Comparison of ENCODE assay signal across 8 cellular contexts in the genomic region with DNA sequence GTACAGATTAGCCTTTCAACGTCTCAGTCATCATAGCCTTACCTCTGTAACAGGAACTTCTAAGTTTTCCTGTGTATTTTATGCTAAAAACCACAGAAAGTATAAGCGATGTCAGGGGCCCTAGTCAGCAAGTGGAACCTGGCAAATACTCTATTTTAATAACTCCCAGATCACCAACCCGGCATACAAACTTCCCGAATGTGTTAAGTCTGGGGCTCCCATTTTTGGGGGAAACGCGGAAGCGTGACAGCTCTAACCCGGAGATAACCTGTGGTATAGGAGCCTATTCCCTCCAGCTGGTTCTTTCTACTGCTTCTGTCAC. TPM values are rescaled to one million over a fixed set of nuclear protein-coding genes. Genes with fewer than 3 reads are reported as not detected.
DNase-seq lines count a peak whose midpoint lies in the region; ATAC-seq and TF ChIP-seq lines count a peak whose summit lies in the region.

No MANE protein-coding gene starts in this region.

- peaks cover 42% of the 10 kb centered on the region for H3K79me2 ChIP-seq in hepatocyte

- H3K9me3 ChIP-seq in WERI-Rb-1 (ENCODE audit: severe bottlenecking), result no peaks in the 10 kb centered on the region
- no peaks in the 10 kb centered on the region for H3K9me3 ChIP-seq in hepatocyte (ENCODE audit: low read depth)

- H3K27me3 ChIP-seq in H7 (ENCODE audit: control insufficient read depth, insufficient read depth, low read length), result no peaks in the 10 kb centered on the region
- no peaks in the 10 kb centered on the region for H3K27me3 ChIP-seq in WERI-Rb-1 (ENCODE audit: insufficient read depth, low read depth, severe bottlenecking)
- no peaks in the 10 kb centered on the region for H3K27me3 ChIP-seq in hepatocyte

- no peaks in the 10 kb centered on the region for H3K9me3 Mint-ChIP-seq in stimulated activated memory B cell treated with anti-CD40 and anti-IgM and Interleukin-4, amounts not matched to agents 10 μg/mL and 1 μg/mL and 100 μg/mL, for 72 hours

- H3K4me1 Mint-ChIP-seq in stimulated activated memory B cell treated with anti-CD40 and anti-IgM and Interleukin-4, amounts not matched to agents 10 μg/mL and 1 μg/mL and 100 μg/mL, for 72 hours, result peaks cover 35% of the 10 kb centered on the region

- no peak for ATAC-seq in stimulated activated memory B cell treated with anti-CD40 and anti-IgM and Interleukin-4, amounts not matched to agents 10 μg/mL and 1 μg/mL and 100 μg/mL, for 72 hours
- ATAC-seq in GM18907 (IDR thresholded peaks at IDR 0.05; ENCODE audit: unreplicated experiment), result no peak

- WGBS in hepatocyte (ENCODE audit: low lambda C conversion rate, missing lambda C conversion rate), result 0% methylated on average over 8 of the region's 8 CpGs

- peak overlapping the region; percentile 98 for H3K4me3 Mint-ChIP-seq in stimulated activated memory B cell treated with anti-CD40 and anti-IgM and Interleukin-4, amounts not matched to agents 10 μg/mL and 1 μg/mL and 100 μg/mL, for 72 hours

- peak overlapping the region; percentile 80 for H3K4me2 ChIP-seq in hepatocyte

- H3K27ac ChIP-seq in WERI-Rb-1, result peak overlapping the region; percentile 67
- H3K27ac ChIP-seq in hepatocyte, result peak overlapping the region; percentile 77

- DNase-seq in H7 (no peak), WERI-Rb-1 (no peak), hepatocyte (ENCODE audit: low spot score) (no peak), medulla oblongata (ENCODE audit: extremely low spot score) (no peak), activated gamma-delta T cell treated with Interleukin-2 at 50 U/mL for 16 hours (no peak), cerebellum (ENCODE audit: low spot score) (no peak)

- H3K4me3 ChIP-seq in H7 (ENCODE audit: insufficient read depth, low read depth, low read length) (peak overlapping the region; percentile 93), WERI-Rb-1 (ENCODE audit: low read depth, low read length) (peak overlapping the region; percentile 99), hepatocyte (peak overlapping the region; percentile 38)

- peaks cover 26% of the 10 kb centered on the region for H3K36me3 Mint-ChIP-seq in stimulated activated memory B cell treated with anti-CD40 and anti-IgM and Interleukin-4, amounts not matched to agents 10 μg/mL and 1 μg/mL and 100 μg/mL, for 72 hours

- H2AFZ ChIP-seq in hepatocyte, result peak overlapping the region; percentile 53

- H3K36me3 ChIP-seq in H7 (replicated peaks; ENCODE audit: control insufficient read depth, insufficient read depth, low read length) (peaks cover 20% of the 10 kb centered on the region), WERI-Rb-1 (peaks cover 40% of the 10 kb centered on the region), hepatocyte (replicated peaks; ENCODE audit: insufficient read depth, low read depth) (no peaks in the 10 kb centered on the region)

- H3K4me1 ChIP-seq in hepatocyte (ENCODE audit: insufficient read depth), result no peaks in the 10 kb centered on the region

- H3K27me3 Mint-ChIP-seq in stimulated activated memory B cell treated with anti-CD40 and anti-IgM and Interleukin-4, amounts not matched to agents 10 μg/mL and 1 μg/mL and 100 μg/mL, for 72 hours, result no peaks in the 10 kb centered on the region

- no peak for TF ChIP-seq CTCF in WERI-Rb-1 (IDR thresholded peaks at IDR 0.05; ENCODE audit: low read depth, low read length)
- TF ChIP-seq CTCF in hepatocyte (IDR thresholded peaks at IDR 0.05; ENCODE audit: poor library complexity), result no peak

- no peaks in the 10 kb centered on the region for H4K20me1 ChIP-seq in hepatocyte (ENCODE audit: insufficient read depth, poor library complexity, severe bottlenecking)

- H3K9me2 ChIP-seq in hepatocyte (replicated peaks; ENCODE audit: insufficient read depth), result no peaks in the 10 kb centered on the region

- peak overlapping the region; percentile 95 for H3K27ac Mint-ChIP-seq in stimulated activated memory B cell treated with anti-CD40 and anti-IgM and Interleukin-4, amounts not matched to agents 10 μg/mL and 1 μg/mL and 100 μg/mL, for 72 hours

RNA-seq across cellular contexts. Expression of gene NIFK, which starts 0.6 kb away (rescaled TPM):
- 84.7 and 84.8 TPM in 2 replicates for total RNA-seq in H7 (2014; rRNA removed; shearing (Covaris generic))
- total RNA-seq in hepatocyte (53.6 and 85.7 TPM in 2 replicates), cerebellum (34.8 TPM)
- 54.6 and 64.5 TPM in 2 replicates for polyA plus RNA-seq in hepatocyte

RNA-seq across cellular contexts. Expression of gene TSN, which starts 19.4 kb away (rescaled TPM):
- total RNA-seq in H7 (2014; rRNA removed; shearing (Covaris generic)), result 66.9 and 77.8 TPM in 2 replicates
- total RNA-seq in hepatocyte, result 55.2 and 63.2 TPM in 2 replicates
- 43.5 and 45.4 TPM in 2 replicates for polyA plus RNA-seq in hepatocyte
- total RNA-seq in cerebellum, result 51.4 TPM

Comparison
In these comparisons a context has a peak if more than half of its experiments do, and no peak if none do; other contexts are left out.
1. H3K4me3 ChIP-seq: peak in every context shown above with its lines; median percentile 99 in WERI-Rb-1; 93 in H7; 38 in hepatocyte.